Comparison of ENCODE assay signal across 9 cellular contexts in genomic region chr9:126470251-126470993, GRCh38.
DNase-seq lines count a peak whose midpoint lies in the region; ATAC-seq and TF ChIP-seq lines count a peak whose summit lies in the region.
"Had no signal": no experiment of that assay in that cellular context is flagged by ENCODE, and none has a peak within 500 bp of the region (broad histone marks: within the 10 kb centered on the region; RNA-seq: fewer than 3 reads in every experiment).

No MANE protein-coding gene starts in this region.

- TF ChIP-seq CTCF in GM20000 (IDR thresholded peaks at IDR 0.05; ENCODE audit: extremely low read depth, missing control alignments) (no peak), NB4 (IDR thresholded peaks at IDR 0.05; ENCODE audit: low read depth, low read length) (no peak)

- H3K4me1 Mint-ChIP-seq in effector memory CD8-positive, alpha-beta T cell (ENCODE audit: low read depth in 2 of 2), result peaks cover 76 to 89% of the 10 kb centered on the region in 2 donors

- H3K4me3 ChIP-seq in NB4 (ENCODE audit: low read depth, low read length), result peak overlapping the region; percentile 41
- H3K4me3 ChIP-seq: right atrium auricular region had no signal

- H3K27me3 Mint-ChIP-seq in effector memory CD8-positive, alpha-beta T cell, result no peaks in the 10 kb centered on the region

- peak overlapping the region; percentile 80 to 81 for H3K4me3 Mint-ChIP-seq in effector memory CD8-positive, alpha-beta T cell

- peak overlapping the region; percentile 94 to 96 for H3K27ac Mint-ChIP-seq in effector memory CD8-positive, alpha-beta T cell

- no peaks in the 10 kb centered on the region for H3K9me3 Mint-ChIP-seq in effector memory CD8-positive, alpha-beta T cell

- in situ Hi-C loops in ACHN (cut with HindIII; ENCODE audit: low pct_ligation_motif_present, low pct_unique_long_range_greater_than_20kb, low sequenced_read_pairs), result no loop called here

- peak; percentile 57 for ATAC-seq in effector memory CD8-positive, alpha-beta T cell (replicated peaks)
- no peak for ATAC-seq in GM21367 (IDR thresholded peaks at IDR 0.05; ENCODE audit: unreplicated experiment)

- peaks cover 28% of the 10 kb centered on the region for H3K36me3 Mint-ChIP-seq in effector memory CD8-positive, alpha-beta T cell (ENCODE audit: insufficient read depth)

- peak; percentile 52 for TF ChIP-seq POLR2A in NB4 (IDR thresholded peaks at IDR 0.05; ENCODE audit: extremely low read depth, insufficient read length)

- DNase-seq in AML-193 (lab: John Stamatoyannopoulos, UW) (peak; percentile 94 to 95), GM20000 (ENCODE audit: low spot score) (peak; percentile 35), NB4 (ENCODE audit: low read depth) (peak; percentile 97), NCI-H526 (lab: John Stamatoyannopoulos, UW) (no peak), T1000 (lab: John Stamatoyannopoulos, UW) (no peak), ACHN (no peak)
- DNase-seq in effector memory CD8-positive, alpha-beta T cell, result peak in 2 of 3 experiments; percentile 29 to 31

Comparison
In these comparisons a context has a peak if more than half of its experiments do, and no peak if none do; other contexts are left out.
1. DNase-seq: peak in AML-193 (2 of 2), GM20000 (single experiment), NB4 (single experiment) and effector memory CD8-positive, alpha-beta T cell (2 of 3); none in NCI-H526 (0 of 2), T1000 (single experiment) and ACHN (single experiment).